ENCODE assay signal across 2 cellular contexts in genomic region chr15:74039656-74040010, GRCh38.
TF ChIP-seq lines count a peak whose summit lies in the region.

No MANE protein-coding gene starts in this region.

TF ChIP-seq in SK-N-SH, 30 proteins besides CTCF, POLR2A, EP300 and RAD21 (continued from another document):
- no peak for TF ChIP-seq CHD2 (IDR thresholded peaks at IDR 0.05; ENCODE audit: low read length, partially characterized antibody)
- no peak for TF ChIP-seq GATA2 (CRISPR knock-in tag; IDR thresholded peaks at IDR 0.05)
- TF ChIP-seq NFIC (IDR thresholded peaks at IDR 0.05; ENCODE audit: borderline replicate concordance), result no peak
- no peak for TF ChIP-seq POLR2AphosphoS5 (IDR thresholded peaks at IDR 0.05; ENCODE audit: low read depth, low read length)
- no peak for TF ChIP-seq RXRA (IDR thresholded peaks at IDR 0.05; ENCODE audit: borderline replicate concordance, low read depth)
- no peak for TF ChIP-seq RFX5 (IDR thresholded peaks at IDR 0.05; ENCODE audit: low read length)
- TF ChIP-seq GABPA (IDR thresholded peaks at IDR 0.05; ENCODE audit: low read depth), result no peak
- TF ChIP-seq PBX3 (IDR thresholded peaks at IDR 0.05), result no peak
- TF ChIP-seq REST (IDR thresholded peaks at IDR 0.05; ENCODE audit: low read depth, low read length), result no peak
- TF ChIP-seq EZH2phosphoT487 (IDR thresholded peaks at IDR 0.05; ENCODE audit: borderline replicate concordance, low read depth), result no peak
- no peak for TF ChIP-seq FOXJ3 (CRISPR knock-in tag; IDR thresholded peaks at IDR 0.05)
- no peak for TF ChIP-seq USF1 (IDR thresholded peaks at IDR 0.05; ENCODE audit: borderline replicate concordance, low read depth)
- no peak for TF ChIP-seq MXI1 (IDR thresholded peaks at IDR 0.05; ENCODE audit: low read depth, low read length)
- no peak for TF ChIP-seq TCF12 (IDR thresholded peaks at IDR 0.05)
TF ChIP-seq in SK-N-SH: peak in this region for 0.

TF ChIP-seq in SK-N-SH treated with all-trans-retinoic acid at 6 μM for 48 hours, 23 proteins besides CTCF, POLR2A, EP300 and RAD21 (continued from another document):
- TF ChIP-seq POU6F1 (CRISPR knock-in tag; IDR thresholded peaks at IDR 0.05; ENCODE audit: borderline replicate concordance, low read depth), result no peak
- TF ChIP-seq ZC3H10 (CRISPR knock-in tag; IDR thresholded peaks at IDR 0.05), result no peak
- no peak for TF ChIP-seq ZFP3 (CRISPR knock-in tag; IDR thresholded peaks at IDR 0.05)
- no peak for TF ChIP-seq TCF4 (CRISPR knock-in tag; IDR thresholded peaks at IDR 0.05; ENCODE audit: borderline replicate concordance)
- TF ChIP-seq OSR1 (CRISPR knock-in tag; IDR thresholded peaks at IDR 0.05), result no peak
- TF ChIP-seq ESRRG (CRISPR knock-in tag; IDR thresholded peaks at IDR 0.05), result no peak
- TF ChIP-seq PATZ1 (CRISPR knock-in tag; IDR thresholded peaks at IDR 0.05; ENCODE audit: borderline replicate concordance), result no peak
- TF ChIP-seq SNAI2 (CRISPR knock-in tag; IDR thresholded peaks at IDR 0.05), result no peak
- TF ChIP-seq ISL1 (CRISPR knock-in tag; IDR thresholded peaks at IDR 0.05), result no peak
- TF ChIP-seq ZFP30 (CRISPR knock-in tag; IDR thresholded peaks at IDR 0.05), result no peak
- TF ChIP-seq ZNF565 (CRISPR knock-in tag; conservative IDR thresholded peaks at IDR 0.05; ENCODE audit: low read depth), result no peak
- TF ChIP-seq CSDC2 (CRISPR knock-in tag; IDR thresholded peaks at IDR 0.05), result no peak
- no peak for TF ChIP-seq RARB (CRISPR knock-in tag; IDR thresholded peaks at IDR 0.05)
